3 cellular contexts compared by ENCODE assay signal in the genomic region with DNA sequence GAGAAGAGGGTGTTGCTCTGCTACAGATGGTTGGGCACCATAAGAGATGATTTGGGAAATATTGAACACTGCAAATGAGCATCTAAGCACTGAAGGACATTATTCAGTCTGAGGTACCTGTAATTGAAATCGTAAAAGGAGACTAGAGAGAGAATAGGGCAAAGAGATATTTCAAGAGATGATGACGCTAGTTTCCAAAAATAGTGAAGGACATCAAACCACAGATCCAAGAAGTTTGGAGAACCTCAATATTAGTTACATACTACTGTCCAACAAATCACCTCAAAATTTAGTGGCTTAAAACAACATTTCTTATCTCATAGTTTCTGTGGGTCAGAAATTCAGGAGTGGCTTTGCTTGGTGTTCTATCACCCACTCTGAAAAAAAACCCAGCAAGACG.
"Had no signal": no experiment of that assay in that cellular context is flagged by ENCODE, and none has a peak within 500 bp of the region (broad histone marks: within the 10 kb centered on the region; RNA-seq: fewer than 3 reads in every experiment).

No MANE protein-coding gene starts in this region.

- ATAC-seq: GM12878 had no signal

- H3K4me3 ChIP-seq: GM12878 had no signal

- DNase-seq: GDM1, GF-D8 had no signal
